15 cellular contexts compared by ENCODE assay signal in the genomic region with DNA sequence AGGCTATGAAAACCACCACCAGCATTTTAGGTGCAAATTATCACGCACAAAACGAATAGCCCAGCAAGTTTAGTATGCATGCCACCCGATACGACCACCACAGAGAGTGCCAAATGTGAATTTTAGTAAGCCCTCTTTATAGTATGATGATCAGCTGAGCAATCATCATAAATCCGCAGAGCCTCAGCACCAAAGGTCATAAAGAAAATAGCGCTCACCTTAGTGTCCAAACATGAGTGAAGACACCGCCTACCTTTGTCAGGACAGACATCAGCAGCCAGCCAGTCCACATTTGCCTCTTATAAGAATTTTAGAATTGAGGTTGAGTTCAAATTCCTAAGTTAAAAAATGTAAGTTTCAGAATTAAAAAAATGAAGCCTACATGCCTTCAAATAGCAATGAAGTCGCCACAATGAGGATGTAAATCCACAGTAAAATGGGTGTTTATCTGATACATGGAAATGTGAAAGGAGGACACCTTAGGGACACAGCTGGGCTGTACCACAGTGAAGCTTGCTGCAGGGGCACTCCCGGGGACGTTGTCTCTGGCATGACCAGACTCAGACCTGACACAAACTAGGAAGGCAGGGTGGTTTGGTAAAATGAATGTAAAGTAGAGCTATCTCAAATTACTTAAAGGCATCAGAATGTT.
DNase-seq lines count a peak whose midpoint lies in the region; ATAC-seq, FAIRE-seq and TF ChIP-seq lines count a peak whose summit lies in the region.
"Had no signal": no experiment of that assay in that cellular context is flagged by ENCODE, and none has a peak within 500 bp of the region (broad histone marks: within the 10 kb centered on the region; RNA-seq: fewer than 3 reads in every experiment).

No MANE protein-coding gene starts in this region.

- no peak for ATAC-seq in activated CD8-positive, alpha-beta memory T cell treated with anti-CD3 and anti-CD28 coated beads, Interleukin-2, amount 10 ng/mL, durations not matched to agents 7 days and 5 days
- no peak for ATAC-seq in HepG2
- ATAC-seq: left ventricle myocardium superior; stimulated activated memory B cell treated with anti-CD40 and anti-IgM and Interleukin-4, amounts not matched to agents 10 μg/mL and 1 μg/mL and 100 μg/mL, for 72 hours had no signal

- CTCF ChIA-PET in activated CD8-positive, alpha-beta memory T cell treated with anti-CD3 and anti-CD28 coated beads, Interleukin-2, amount 10 ng/mL, durations not matched to agents 7 days and 5 days (lab: Charles Lee): interaction anchor here (0.9 kb wide), 1 partner anchor 14 kb away, joined by 3 read pairs; no protein-coding TSS in a partner anchor
- CTCF ChIA-PET in HepG2 (lab: Yijun Ruan, JAX; ENCODE audit: low intra/inter-chr PET ratio, low total read pairs): no interaction called here

- peak overlapping the region; percentile 88 for H3K27ac Mint-ChIP-seq in activated CD8-positive, alpha-beta memory T cell treated with anti-CD3 and anti-CD28 coated beads, Interleukin-2, amount 10 ng/mL, durations not matched to agents 7 days and 5 days
- peak overlapping the region; percentile 84 for H3K27ac Mint-ChIP-seq in activated T-helper 1 cell treated with anti-CD3 and anti-CD28 coated beads, Interleukin-12 subunit alpha, Interleukin-12 subunit beta, Interleukin-2, Interleukin-4 antibody, amounts not matched to agents 30 ng/mL and 10 ng/mL and 1 ng/mL, durations not matched to agents 14 hours and 24 hours and 36 hours

- no peaks in the 10 kb centered on the region for H3K9me3 Mint-ChIP-seq in activated CD8-positive, alpha-beta memory T cell treated with anti-CD3 and anti-CD28 coated beads, Interleukin-2, amount 10 ng/mL, durations not matched to agents 7 days and 5 days (ENCODE audit: low read depth)
- no peaks in the 10 kb centered on the region for H3K9me3 Mint-ChIP-seq in activated T-helper 1 cell treated with anti-CD3 and anti-CD28 coated beads, Interleukin-12 subunit alpha, Interleukin-12 subunit beta, Interleukin-2, Interleukin-4 antibody, amounts not matched to agents 30 ng/mL and 10 ng/mL and 1 ng/mL, durations not matched to agents 14 hours and 24 hours and 36 hours
- H3K9me3 Mint-ChIP-seq: stimulated activated memory B cell treated with anti-CD40 and anti-IgM and Interleukin-4, amounts not matched to agents 10 μg/mL and 1 μg/mL and 100 μg/mL, for 72 hours had no signal

- H3F3A ChIP-seq in MM.1S (ENCODE audit: insufficient read depth, low read length): peaks cover 11% of the 10 kb centered on the region

- H3K4me2 ChIP-seq in HepG2 (ENCODE audit: low read depth, low read length) (peak overlapping the region; percentile 51; the same call in 1 of the 2 replicates), MM.1S (ENCODE audit: low read depth, low read length) (no peak overlapping the region)

- H3K4me3 ChIP-seq in HepG2 (replicated peaks in 1 of 3; ENCODE audit: insufficient read depth in 1 of 3, low read depth in 2 of 3, low read length in 3 of 3) (peak overlapping the region in 1 of 3 experiments; percentile 35; a peak in 1 of 6 replicates), stomach (peak overlapping the region; percentile 3 to 11 (median 6)), MM.1S (ENCODE audit: low read length) (no peak overlapping the region)

- intact Hi-C loops in activated T-helper 1 cell treated with anti-CD3 and anti-CD28 coated beads, Interleukin-12 subunit alpha, Interleukin-12 subunit beta, Interleukin-2, Interleukin-4 antibody, amounts not matched to agents 30 ng/mL and 10 ng/mL and 1 ng/mL, durations not matched to agents 14 hours and 24 hours and 36 hours (cut with micrococcal nuclease): loop anchor here (1.0 kb wide), 1 partner anchor 18 kb away; no protein-coding TSS in a partner anchor
- intact Hi-C loops in HepG2 (cut with micrococcal nuclease; ENCODE audit: unreplicated experiment) (no loop called here), stomach (cut with DNase I; ENCODE audit: low total_unique reads) (no loop called here)

- H3K9ac ChIP-seq in HepG2 (ENCODE audit: insufficient read depth, low read depth, low read length) (peak overlapping the region; percentile 34), MM.1S (ENCODE audit: low read length) (no peak overlapping the region)

- FAIRE-seq in HepG2 (lab: Jason Lieb, UNC): no peak

- peaks cover 35% of the 10 kb centered on the region for H3K4me1 Mint-ChIP-seq in activated CD8-positive, alpha-beta memory T cell treated with anti-CD3 and anti-CD28 coated beads, Interleukin-2, amount 10 ng/mL, durations not matched to agents 7 days and 5 days
- H3K4me1 Mint-ChIP-seq in activated T-helper 1 cell treated with anti-CD3 and anti-CD28 coated beads, Interleukin-12 subunit alpha, Interleukin-12 subunit beta, Interleukin-2, Interleukin-4 antibody, amounts not matched to agents 30 ng/mL and 10 ng/mL and 1 ng/mL, durations not matched to agents 14 hours and 24 hours and 36 hours (ENCODE audit: low read depth): peaks cover 38% of the 10 kb centered on the region

- H3K79me2 ChIP-seq in HepG2 (ENCODE audit: insufficient read depth, low read length) (no peaks in the 10 kb centered on the region), MM.1S (ENCODE audit: low read length) (no peaks in the 10 kb centered on the region)

- H3K36me3 Mint-ChIP-seq in activated CD8-positive, alpha-beta memory T cell treated with anti-CD3 and anti-CD28 coated beads, Interleukin-2, amount 10 ng/mL, durations not matched to agents 7 days and 5 days: peaks cover 43% of the 10 kb centered on the region
- peaks cover 33% of the 10 kb centered on the region for H3K36me3 Mint-ChIP-seq in activated T-helper 1 cell treated with anti-CD3 and anti-CD28 coated beads, Interleukin-12 subunit alpha, Interleukin-12 subunit beta, Interleukin-2, Interleukin-4 antibody, amounts not matched to agents 30 ng/mL and 10 ng/mL and 1 ng/mL, durations not matched to agents 14 hours and 24 hours and 36 hours (ENCODE audit: low read depth)

- no peaks in the 10 kb centered on the region for H3K9me2 ChIP-seq in MM.1S (replicated peaks; ENCODE audit: insufficient read depth, low read length)

- WGBS in HepG2 (ENCODE audit: low lambda C conversion rate): 100% methylated on average over 10 of the region's 10 CpGs
- WGBS in stomach, 5 donors: 57 to 83% (median 72%) methylated on average over 10 of the region's 10 CpGs

- peaks cover 57% of the 10 kb centered on the region for H3K4me1 ChIP-seq in HepG2 (ENCODE audit: insufficient read depth, low read length)
- H3K4me1 ChIP-seq in stomach: peaks cover 16 to 35% (median 28%) of the 10 kb centered on the region in 4 donors
- peaks cover 11% of the 10 kb centered on the region for H3K4me1 ChIP-seq in MM.1S (ENCODE audit: low read length)

- H3K9me3 ChIP-seq in HepG2 (ENCODE audit: low read length) (no peaks in the 10 kb centered on the region), stomach (no peaks in the 10 kb centered on the region), MM.1S (replicated peaks; ENCODE audit: insufficient read depth, low read length) (no peaks in the 10 kb centered on the region)

- H4K20me1 ChIP-seq in HepG2 (ENCODE audit: insufficient read depth, low read length): no peaks in the 10 kb centered on the region
- H4K20me1 ChIP-seq in MM.1S (ENCODE audit: insufficient read depth, low read length): no peaks in the 10 kb centered on the region

- BruUV-seq in HepG2 (replicated peaks; lab: Mats Ljungman, UMichigan): no TSS peak

- H3K27me3 Mint-ChIP-seq in activated CD8-positive, alpha-beta memory T cell treated with anti-CD3 and anti-CD28 coated beads, Interleukin-2, amount 10 ng/mL, durations not matched to agents 7 days and 5 days: no peaks in the 10 kb centered on the region
- no peaks in the 10 kb centered on the region for H3K27me3 Mint-ChIP-seq in activated T-helper 1 cell treated with anti-CD3 and anti-CD28 coated beads, Interleukin-12 subunit alpha, Interleukin-12 subunit beta, Interleukin-2, Interleukin-4 antibody, amounts not matched to agents 30 ng/mL and 10 ng/mL and 1 ng/mL, durations not matched to agents 14 hours and 24 hours and 36 hours (ENCODE audit: insufficient read depth)
- H3K27me3 Mint-ChIP-seq: stimulated activated memory B cell treated with anti-CD40 and anti-IgM and Interleukin-4, amounts not matched to agents 10 μg/mL and 1 μg/mL and 100 μg/mL, for 72 hours had no signal

- no peaks in the 10 kb centered on the region for H3K27me3 ChIP-seq in HepG2 (ENCODE audit: control insufficient read depth in 1 of 2, insufficient read depth in 2 of 2, low read length in 2 of 2)
- no peaks in the 10 kb centered on the region for H3K27me3 ChIP-seq in stomach
- H3K27me3 ChIP-seq in MM.1S (replicated peaks; ENCODE audit: insufficient read depth, low read length): peaks cover 14% of the 10 kb centered on the region; the same call in 1 of the 2 replicates

- TF ChIP-seq EP300 in HepG2 (IDR thresholded peaks at IDR 0.05; ENCODE audit: low read depth in 2 of 2, low read length in 2 of 2) (no peak), HepG2 (CRISPR knock-in tag; IDR thresholded peaks at IDR 0.05; ENCODE audit: borderline replicate concordance) (no peak), stomach (IDR thresholded peaks at IDR 0.05) (no peak)

- H3K4me3 Mint-ChIP-seq in activated CD8-positive, alpha-beta memory T cell treated with anti-CD3 and anti-CD28 coated beads, Interleukin-2, amount 10 ng/mL, durations not matched to agents 7 days and 5 days: peak overlapping the region; percentile 67
- H3K4me3 Mint-ChIP-seq in activated T-helper 1 cell treated with anti-CD3 and anti-CD28 coated beads, Interleukin-12 subunit alpha, Interleukin-12 subunit beta, Interleukin-2, Interleukin-4 antibody, amounts not matched to agents 30 ng/mL and 10 ng/mL and 1 ng/mL, durations not matched to agents 14 hours and 24 hours and 36 hours: no peak overlapping the region

- H3K36me3 ChIP-seq in HepG2 (replicated peaks in 1 of 2; ENCODE audit: control insufficient read depth in 1 of 2, insufficient read depth in 2 of 2, low read length in 2 of 2) (peaks cover 5 to 6% of the 10 kb centered on the region in 2 experiments; a peak in 4 of 5 replicates), stomach (peaks cover 0 to 13% (median 5%) of the 10 kb centered on the region in 4 donors), MM.1S (replicated peaks; ENCODE audit: insufficient read depth, low read length) (no peaks in the 10 kb centered on the region)

- POLR2A ChIA-PET in HepG2 (lab: Yijun Ruan, JAX): interaction anchor here (1.1 to 1.5 kb wide), 3 partner anchors 16 to 150 kb away, joined by 4 to 5 read pairs (median 4); no protein-coding TSS in a partner anchor

- DNase-seq in activated CD8-positive, alpha-beta memory T cell treated with anti-CD3 and anti-CD28 coated beads, Interleukin-2, amount 10 ng/mL, durations not matched to agents 7 days and 5 days: no peak
- no peak for DNase-seq in activated CD8-positive, alpha-beta memory T cell treated with anti-CD3 and anti-CD28 coated beads, Interleukin-2, amount 50 U/mL, for 48 hours
- no peak for DNase-seq in activated T-helper 1 cell treated with anti-CD3 and anti-CD28 coated beads, Interleukin-12 subunit alpha, Interleukin-12 subunit beta, Interleukin-2, Interleukin-4 antibody, amounts not matched to agents 30 ng/mL and 10 ng/mL and 1 ng/mL, durations not matched to agents 14 hours and 24 hours and 36 hours (ENCODE audit: low spot score)
- no peak for DNase-seq in HepG2 (ENCODE audit: low spot score)
- DNase-seq in stomach: no peak
- no peak for DNase-seq in medulla oblongata (ENCODE audit: extremely low spot score)
- DNase-seq in MM.1S: no peak
- no peak for DNase-seq in central memory CD4-positive, alpha-beta T cell
- DNase-seq: aorta, COR-L47, left ventricle myocardium superior, NCI-H2107, nucleus accumbens, SIG-M5 had no signal

- in situ Hi-C loops in HepG2 (cut with HindIII; ENCODE audit: extremely low pct_ligation_motif_present, low pct_unique_long_range_greater_than_20kb): no loop called here

- no peak for TF ChIP-seq CTCF in HepG2 (CRISPR knock-in tag; IDR thresholded peaks at IDR 0.05)
- no peak for TF ChIP-seq CTCF in stomach (IDR thresholded peaks at IDR 0.05)
- no peak for TF ChIP-seq CTCF in MM.1S (IDR thresholded peaks at IDR 0.05; ENCODE audit: low read length)

- H2AFZ ChIP-seq in HepG2 (ENCODE audit: low read length): no peak overlapping the region
- H2AFZ ChIP-seq in MM.1S (ENCODE audit: low read length): no peak overlapping the region

- TF ChIP-seq RAD21 in HepG2 (CRISPR knock-in tag; IDR thresholded peaks at IDR 0.05): no peak

- TF ChIP-seq POLR2A in HepG2 (IDR thresholded peaks at IDR 0.05; ENCODE audit: insufficient read depth in 1 of 2, low read depth in 2 of 2, low read length in 2 of 2): no peak
- no peak for TF ChIP-seq POLR2A in stomach (IDR thresholded peaks at IDR 0.05)

- H3K27ac ChIP-seq in HepG2 (ENCODE audit: extremely low read length, insufficient read depth, low read length) (peak overlapping the region; percentile 63), stomach (peak overlapping the region; percentile 55 to 89 (median 80)), MM.1S (ENCODE audit: low read length) (no peak overlapping the region)
